17 cellular contexts compared by ENCODE assay signal in the genomic region with DNA sequence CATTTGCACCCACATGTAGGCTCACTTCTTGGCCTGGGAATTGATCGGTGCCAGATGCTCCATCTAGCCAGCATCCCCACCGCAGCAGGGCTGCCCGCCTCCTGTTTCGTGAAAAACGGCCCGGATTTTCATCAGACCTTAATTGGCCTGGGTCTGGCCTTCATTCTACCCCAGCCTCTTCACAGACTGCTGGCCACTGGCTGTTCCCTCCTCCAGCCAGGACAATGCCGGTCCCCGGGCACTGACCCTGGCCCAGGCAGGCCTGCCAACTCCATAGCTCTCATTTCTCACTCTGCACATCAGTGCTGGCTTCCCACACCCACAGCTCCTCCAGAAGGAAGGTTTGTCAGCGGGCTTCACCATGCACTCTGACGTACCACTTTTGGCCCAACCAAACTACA. TPM values are rescaled to one million over a fixed set of nuclear protein-coding genes. Genes with fewer than 3 reads are reported as not detected.
DNase-seq lines count a peak whose midpoint lies in the region; ATAC-seq and TF ChIP-seq lines count a peak whose summit lies in the region.
"Had no signal": no experiment of that assay in that cellular context is flagged by ENCODE, and none has a peak within 500 bp of the region (broad histone marks: within the 10 kb centered on the region; RNA-seq: fewer than 3 reads in every experiment).

No MANE protein-coding gene starts in this region.

- intact Hi-C loops in heart left ventricle (cut with DNase I) = no loop called here

- H3K27me3 ChIP-seq in heart left ventricle (no peaks in the 10 kb centered on the region), neuronal stem cell (ENCODE audit: control insufficient read depth in 3 of 3, insufficient read depth in 3 of 3, low read depth in 1 of 3, low read length in 3 of 3) (no peaks in the 10 kb centered on the region), suprapubic skin (no peaks in the 10 kb centered on the region)

- H3K4me1 ChIP-seq in heart left ventricle (peaks cover 31 to 98% (median 88%) of the 10 kb centered on the region in 12 donors), neuronal stem cell (ENCODE audit: control insufficient read depth in 2 of 2, insufficient read depth in 1 of 2, low read depth in 1 of 2, low read length in 2 of 2) (peaks cover 15 to 26% of the 10 kb centered on the region in 2 donors), suprapubic skin (peaks cover 66% of the 10 kb centered on the region)

- H3K4me1 Mint-ChIP-seq in osteocyte (ENCODE audit: unreplicated experiment) = peaks cover 6% of the 10 kb centered on the region
- H3K4me1 Mint-ChIP-seq: activated CD4-positive, alpha-beta T cell treated with anti-CD3 and anti-CD28 coated beads, Interleukin-2, amount 10 ng/mL, durations not matched to agents 24 days and 14 days had no signal

- H3K27me3 Mint-ChIP-seq in osteocyte (ENCODE audit: unreplicated experiment) = no peaks in the 10 kb centered on the region
- H3K27me3 Mint-ChIP-seq: activated CD4-positive, alpha-beta T cell treated with anti-CD3 and anti-CD28 coated beads, Interleukin-2, amount 10 ng/mL, durations not matched to agents 24 days and 14 days; activated naive CD8-positive, alpha-beta T cell treated with anti-CD3 and anti-CD28 coated beads, Interleukin-2, amount 50 U/mL, for 24 hours had no signal

- TF ChIP-seq EP300 in suprapubic skin (IDR thresholded peaks at IDR 0.05) = no peak

- no peak overlapping the region for H4K8ac ChIP-seq in neuronal stem cell (ENCODE audit: low read depth, low read length)

- H3K4me3 ChIP-seq in heart left ventricle = no peak overlapping the region
- no peak overlapping the region for H3K4me3 ChIP-seq in neuronal stem cell (ENCODE audit: low read length in 2 of 2)
- no peak overlapping the region for H3K4me3 ChIP-seq in suprapubic skin
- H3K4me3 ChIP-seq: lung had no signal

- H3K9me3 Mint-ChIP-seq in osteocyte (ENCODE audit: unreplicated experiment) = no peaks in the 10 kb centered on the region
- H3K9me3 Mint-ChIP-seq: activated CD4-positive, alpha-beta T cell treated with anti-CD3 and anti-CD28 coated beads, Interleukin-2, amount 10 ng/mL, durations not matched to agents 24 days and 14 days; activated naive CD8-positive, alpha-beta T cell treated with anti-CD3 and anti-CD28 coated beads, Interleukin-2, amount 50 U/mL, for 24 hours; activated T-helper 2 cell treated with anti-CD3 and anti-CD28 coated beads, Interferon-gamma antibody, Interleukin-2, Interleukin-4, amounts not matched to agents 10 μg/mL and 5 μg/mL and 100 μg/mL, durations not matched to agents 14 hours and 24 hours and 36 hours had no signal

- ATAC-seq in heart left ventricle (peak in 3 of 4 donors; percentile 4 to 23 (median 10)), HG02642 (IDR thresholded peaks at IDR 0.05; ENCODE audit: poor library complexity, unreplicated experiment) (no peak), HG03378 (IDR thresholded peaks at IDR 0.05; ENCODE audit: unreplicated experiment) (no peak)
- ATAC-seq: activated naive CD8-positive, alpha-beta T cell treated with anti-CD3 and anti-CD28 coated beads, Interleukin-2, amount 50 U/mL, for 24 hours had no signal

- H3K36me3 Mint-ChIP-seq in osteocyte (ENCODE audit: unreplicated experiment) = peaks cover 3% of the 10 kb centered on the region

- H2BK12ac ChIP-seq in neuronal stem cell (ENCODE audit: low read length) = peak overlapping the region; percentile 48

- no peak overlapping the region for H2BK120ac ChIP-seq in neuronal stem cell (ENCODE audit: low read depth, low read length)

- peak overlapping the region; percentile 13 for H3K4ac ChIP-seq in neuronal stem cell (ENCODE audit: low read length)

- no peak overlapping the region for H3K14ac ChIP-seq in neuronal stem cell (ENCODE audit: low read length)

- no peak overlapping the region for H2AFZ ChIP-seq in neuronal stem cell (ENCODE audit: low read length)

- no peaks in the 10 kb centered on the region for H3K79me1 ChIP-seq in neuronal stem cell (ENCODE audit: low read depth, low read length)

- TF ChIP-seq CTCF in heart left ventricle (IDR thresholded peaks at IDR 0.05) = no peak
- no peak for TF ChIP-seq CTCF in suprapubic skin (IDR thresholded peaks at IDR 0.05)
- TF ChIP-seq CTCF in osteocyte (IDR thresholded peaks at IDR 0.05) = no peak

- DNase-seq in anterior cingulate cortex (lab: John Stamatoyannopoulos, UW) (peak in 47 of 58 donors; percentile 13 to 88 (median 54)), heart left ventricle (no peak), neuronal stem cell (ENCODE audit: low spot score) (no peak), suprapubic skin (ENCODE audit: low spot score in 2 of 2) (no peak), osteocyte (ENCODE audit: extremely low spot score, unreplicated experiment) (no peak)
- DNase-seq in activated naive CD4-positive, alpha-beta T cell (lab: John Stamatoyannopoulos, UW) = no peak
- DNase-seq: activated CD4-positive, alpha-beta T cell treated with anti-CD3 and anti-CD28 coated beads, Interleukin-2, amount 10 ng/mL, durations not matched to agents 24 days and 14 days; activated naive CD8-positive, alpha-beta T cell treated with anti-CD3 and anti-CD28 coated beads, Interleukin-2, amount 50 U/mL, for 24 hours; erythroblast; glutamatergic neuron; NCI-H1417 treated with DMSO at 0.1 percent for 48 hours; NCI-H524; SW 1271 had no signal

- TF ChIP-seq POLR2A in heart left ventricle (IDR thresholded peaks at IDR 0.05) = no peak
- TF ChIP-seq POLR2A in suprapubic skin (IDR thresholded peaks at IDR 0.05) = no peak

- no peak overlapping the region for H3K27ac Mint-ChIP-seq in osteocyte (ENCODE audit: unreplicated experiment)
- H3K27ac Mint-ChIP-seq: activated CD4-positive, alpha-beta T cell treated with anti-CD3 and anti-CD28 coated beads, Interleukin-2, amount 10 ng/mL, durations not matched to agents 24 days and 14 days; activated naive CD8-positive, alpha-beta T cell treated with anti-CD3 and anti-CD28 coated beads, Interleukin-2, amount 50 U/mL, for 24 hours; activated T-helper 2 cell treated with anti-CD3 and anti-CD28 coated beads, Interferon-gamma antibody, Interleukin-2, Interleukin-4, amounts not matched to agents 10 μg/mL and 5 μg/mL and 100 μg/mL, durations not matched to agents 14 hours and 24 hours and 36 hours had no signal

- 67 to 86% (median 75%) methylated on average over 8 to 10 of the region's 10 CpGs for WGBS in heart left ventricle, 4 donors
- WGBS in neuronal stem cell (ENCODE audit: extremely low coverage in 2 of 2, insufficient read length in 2 of 2, insufficient replicate concordance in 1 of 2), 2 donors = no CpG with 5 or more reads among the region's 10 CpGs
- WGBS in suprapubic skin = 71% methylated on average over 9 of the region's 10 CpGs

- no peak overlapping the region for H4K91ac ChIP-seq in neuronal stem cell (ENCODE audit: low read depth, low read length, poor library complexity)

- H3K9me3 ChIP-seq in heart left ventricle = no peaks in the 10 kb centered on the region
- H3K9me3 ChIP-seq in neuronal stem cell (replicated peaks in 1 of 2; ENCODE audit: control insufficient read depth in 2 of 2, insufficient read depth in 1 of 2, low read depth in 1 of 2, low read length in 2 of 2) = no peaks in the 10 kb centered on the region
- no peaks in the 10 kb centered on the region for H3K9me3 ChIP-seq in suprapubic skin

- no peak overlapping the region for H3K4me3 Mint-ChIP-seq in osteocyte (ENCODE audit: unreplicated experiment)
- H3K4me3 Mint-ChIP-seq: activated CD4-positive, alpha-beta T cell treated with anti-CD3 and anti-CD28 coated beads, Interleukin-2, amount 10 ng/mL, durations not matched to agents 24 days and 14 days; activated naive CD8-positive, alpha-beta T cell treated with anti-CD3 and anti-CD28 coated beads, Interleukin-2, amount 50 U/mL, for 24 hours had no signal

- peaks cover 0 to 50% (median 28%) of the 10 kb centered on the region in 9 donors for H3K36me3 ChIP-seq in heart left ventricle
- H3K36me3 ChIP-seq in neuronal stem cell (replicated peaks in 1 of 2; ENCODE audit: control insufficient read depth in 2 of 2, insufficient read depth in 2 of 2, low read length in 2 of 2) = no peaks in the 10 kb centered on the region
- peaks cover 10% of the 10 kb centered on the region for H3K36me3 ChIP-seq in suprapubic skin

- peak overlapping the region; percentile 7 for H3K9ac ChIP-seq in neuronal stem cell (ENCODE audit: low read depth, low read length, poor library complexity)

- H2BK15ac ChIP-seq in neuronal stem cell (ENCODE audit: low read length) = peak overlapping the region; percentile 60

- H2BK5ac ChIP-seq in neuronal stem cell (ENCODE audit: low read length) = no peak overlapping the region

- H3K23ac ChIP-seq in neuronal stem cell (ENCODE audit: low read depth, low read length, poor library complexity) = no peak overlapping the region

- H2AK5ac ChIP-seq in neuronal stem cell (ENCODE audit: low read depth, low read length) = peak overlapping the region; percentile 37

- peak overlapping the region; percentile 38 for H3K18ac ChIP-seq in neuronal stem cell (ENCODE audit: low read length)

- H3K4me2 ChIP-seq in neuronal stem cell (ENCODE audit: insufficient read depth, low read length, poor library complexity, severe bottlenecking) = no peak overlapping the region

- H3K27ac ChIP-seq in heart left ventricle = peak overlapping the region in 11 of 12 donors; percentile 51 to 83 (median 70)
- no peak overlapping the region for H3K27ac ChIP-seq in neuronal stem cell (replicated peaks; ENCODE audit: low read length)
- H3K27ac ChIP-seq in suprapubic skin = peak overlapping the region; percentile 23

RNA-seq across cellular contexts. Expression of gene TIMP3, which starts 27.9 kb away (rescaled TPM):
- total RNA-seq in heart left ventricle (100 to 1,000 TPM; 121 to 629 (median 187) TPM), suprapubic skin (100 to 1,000 TPM; 148 to 295 (median 170) TPM), osteocyte (36.2 and 37.3 TPM in 2 replicates)
- polyA plus RNA-seq in heart left ventricle = 100 to 1,000 TPM; 112 to 137 TPM
- polyA plus RNA-seq in neuronal stem cell (2013, experiment 1 of 2) = 15.2 TPM
- 16.2 TPM for polyA plus RNA-seq in neuronal stem cell (2013, experiment 2 of 2)
- total RNA-seq: activated CD4-positive, alpha-beta T cell treated with anti-CD3 and anti-CD28 coated beads, Interleukin-2, amount 10 ng/mL, durations not matched to agents 24 days and 14 days had no signal

Comparison
In these comparisons a context has a peak if more than half of its experiments do, and no peak if none do; other contexts are left out.
1. DNase-seq: peak in anterior cingulate cortex (47 of 58); none in heart left ventricle (0 of 5), neuronal stem cell (single experiment), suprapubic skin (0 of 2), osteocyte (single experiment) and activated naive CD4-positive, alpha-beta T cell (0 of 4).
2. ATAC-seq: peak in heart left ventricle (3 of 4); none in HG02642 (single experiment) and HG03378 (single experiment).